ENCODE assay signal across 17 cellular contexts in genomic region chr7:120259382-120259781, GRCh38. TPM values are rescaled to one million over a fixed set of nuclear protein-coding genes. Genes with fewer than 3 reads are reported as not detected.
"Had no signal": no experiment of that assay in that cellular context is flagged by ENCODE, and none has a peak within 500 bp of the region (broad histone marks: within the 10 kb centered on the region; RNA-seq: fewer than 3 reads in every experiment).

No MANE protein-coding gene starts in this region.

- H3K9me3 ChIP-seq: gastrocnemius medialis, prostate gland, right lobe of liver, suprapubic skin had no signal

- ATAC-seq: activated CD4-positive, alpha-beta T cell treated with anti-CD3 and anti-CD28 coated beads for 36 hours; body of pancreas; gastrocnemius medialis; right lobe of liver; T-cell had no signal

- H3K4me3 ChIP-seq: body of pancreas, gastrocnemius medialis, prostate gland, right lobe of liver, suprapubic skin, upper lobe of left lung had no signal

- H3K27ac ChIP-seq: body of pancreas, gastrocnemius medialis, prostate gland, right lobe of liver, suprapubic skin, upper lobe of left lung, WERI-Rb-1 had no signal

- DNase-seq: activated CD4-positive, alpha-beta memory T cell treated with anti-CD3 and anti-CD28 coated beads, Interleukin-2, amount 10 ng/mL, durations not matched to agents 7 days and 5 days; activated CD4-positive, alpha-beta T cell treated with anti-CD3 and anti-CD28 coated beads for 36 hours; activated naive CD4-positive, alpha-beta T cell treated with anti-CD3 and anti-CD28 coated beads for 36 hours; body of pancreas; endodermal cell; gastrocnemius medialis; kidney glomerular epithelial cell; mesendoderm; right lobe of liver; stimulated activated CD4-positive, alpha-beta T cell treated with anti-CD3 and anti-CD28 coated beads, Interleukin-12 subunit alpha, Interleukin-12 subunit beta, amount 100 ng/mL, for 4 hours; stimulated activated naive CD4-positive, alpha-beta T cell treated with Interleukin-2 at 50 U/mL for 16 hours; T-cell; upper lobe of left lung; WERI-Rb-1 had no signal

- H3K4me1 ChIP-seq: body of pancreas, gastrocnemius medialis, prostate gland, right lobe of liver, suprapubic skin, upper lobe of left lung had no signal

- H3K27me3 ChIP-seq: body of pancreas, gastrocnemius medialis, right lobe of liver, suprapubic skin, upper lobe of left lung had no signal

- H3K36me3 ChIP-seq: gastrocnemius medialis, prostate gland, right lobe of liver, suprapubic skin, upper lobe of left lung, WERI-Rb-1 had no signal

RNA-seq across cellular contexts. Expression of gene KCND2, which starts 13.6 kb away (rescaled TPM):
- total RNA-seq: activated CD4-positive, alpha-beta memory T cell treated with anti-CD3 and anti-CD28 coated beads, Interleukin-2, amount 10 ng/mL, durations not matched to agents 7 days and 5 days; activated CD4-positive, alpha-beta T cell treated with anti-CD3 and anti-CD28 coated beads for 36 hours; activated naive CD4-positive, alpha-beta T cell treated with anti-CD3 and anti-CD28 coated beads for 36 hours; activated T-helper 1 cell treated with anti-CD3 and anti-CD28 coated beads, Interleukin-12 subunit alpha, Interleukin-12 subunit beta, Interleukin-2, Interleukin-4 antibody, amounts not matched to agents 30 ng/mL and 10 ng/mL and 1 ng/mL, durations not matched to agents 14 hours and 24 hours and 36 hours; T-cell had no signal
